In genomic region chr1:173134800-173135199, GRCh38 we compare ENCODE assay signal across 13 cellular contexts.
"Had no signal": no experiment of that assay in that cellular context is flagged by ENCODE, and none has a peak within 500 bp of the region (broad histone marks: within the 10 kb centered on the region; RNA-seq: fewer than 3 reads in every experiment).

No MANE protein-coding gene starts in this region.

- H3K79me2 ChIP-seq: parathyroid adenoma had no signal

- DNase-seq: activated CD4-positive, alpha-beta T cell treated with anti-CD3 and anti-CD28 coated beads for 48 hours; activated naive CD4-positive, alpha-beta T cell; aorta; caudate nucleus; colonic mucosa; effector CD4-positive, alpha-beta T cell; left cardiac atrium; stimulated activated CD4-positive, alpha-beta T cell treated with anti-CD3 and anti-CD28 coated beads, Interleukin-12 subunit alpha, Interleukin-12 subunit beta, amount 100 ng/mL, for 4 hours had no signal

- H3K4me3 Mint-ChIP-seq: activated T-helper 1 cell treated with anti-CD3 and anti-CD28 coated beads, Interleukin-12 subunit alpha, Interleukin-12 subunit beta, Interleukin-2, Interleukin-4 antibody, amounts not matched to agents 30 ng/mL and 10 ng/mL and 1 ng/mL, durations not matched to agents 14 hours and 24 hours and 36 hours; memory B cell; stimulated activated naive CD8-positive, alpha-beta T cell treated with anti-CD3 and anti-CD28 coated beads, Interleukin-15, Interleukin-2, amounts not matched to agents 100 ng/mL and 50 ng/mL, for 24 hours; WTC11 had no signal

- H3K27me3 ChIP-seq: colonic mucosa had no signal

- H3K4me1 Mint-ChIP-seq: memory B cell had no signal

- H3K36me3 Mint-ChIP-seq: memory B cell, WTC11 had no signal

- ATAC-seq: left cardiac atrium, WTC11 had no signal

- H3K27ac ChIP-seq: colonic mucosa, parathyroid adenoma had no signal

- H3K36me3 ChIP-seq: colonic mucosa had no signal

- H3K9me3 ChIP-seq: colonic mucosa had no signal

- H3K4me3 ChIP-seq: colonic mucosa had no signal

- H3K9me3 Mint-ChIP-seq: activated T-helper 1 cell treated with anti-CD3 and anti-CD28 coated beads, Interleukin-12 subunit alpha, Interleukin-12 subunit beta, Interleukin-2, Interleukin-4 antibody, amounts not matched to agents 30 ng/mL and 10 ng/mL and 1 ng/mL, durations not matched to agents 14 hours and 24 hours and 36 hours; stimulated activated naive CD8-positive, alpha-beta T cell treated with anti-CD3 and anti-CD28 coated beads, Interleukin-15, Interleukin-2, amounts not matched to agents 100 ng/mL and 50 ng/mL, for 24 hours had no signal

- H3K9ac ChIP-seq: parathyroid adenoma had no signal

- H3K4me1 ChIP-seq: colonic mucosa, parathyroid adenoma had no signal

- H2AFZ ChIP-seq: parathyroid adenoma had no signal

- H3K27ac Mint-ChIP-seq: activated T-helper 1 cell treated with anti-CD3 and anti-CD28 coated beads, Interleukin-12 subunit alpha, Interleukin-12 subunit beta, Interleukin-2, Interleukin-4 antibody, amounts not matched to agents 30 ng/mL and 10 ng/mL and 1 ng/mL, durations not matched to agents 14 hours and 24 hours and 36 hours; memory B cell; stimulated activated naive CD8-positive, alpha-beta T cell treated with anti-CD3 and anti-CD28 coated beads, Interleukin-15, Interleukin-2, amounts not matched to agents 100 ng/mL and 50 ng/mL, for 24 hours; WTC11 had no signal
